Comparison of ENCODE assay signal across 9 cellular contexts in the genomic region with DNA sequence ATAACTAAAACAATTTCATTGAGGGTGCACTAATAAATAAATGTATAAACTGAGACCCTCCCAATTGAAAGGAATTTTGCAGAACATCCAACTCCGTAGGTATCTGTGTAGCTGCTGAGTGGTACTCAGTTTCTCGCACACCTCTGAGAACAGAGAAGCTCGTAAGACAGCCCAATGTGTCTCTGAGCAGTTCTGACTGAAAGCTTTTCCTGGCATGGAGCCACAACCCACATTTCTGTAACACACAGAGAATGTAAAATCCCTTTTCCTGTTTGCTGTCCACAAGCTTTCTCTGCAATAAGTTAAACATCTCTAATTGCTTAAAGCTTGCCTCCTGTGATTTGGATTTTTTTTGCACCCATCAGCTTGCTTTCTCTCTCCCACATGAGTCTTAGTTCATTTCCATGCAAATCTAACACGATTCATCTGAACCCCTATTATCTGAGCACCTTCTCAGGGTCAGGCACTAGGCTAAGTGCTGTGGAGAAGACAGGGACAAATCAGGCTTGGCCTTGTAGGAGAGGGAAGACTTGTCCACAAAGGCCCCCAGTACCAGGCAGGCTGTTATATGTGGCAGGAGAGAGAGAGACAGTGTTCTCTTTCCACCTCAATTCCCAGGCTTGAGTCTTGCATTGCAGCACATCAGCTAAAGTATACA. TPM values are rescaled to one million over a fixed set of nuclear protein-coding genes. Genes with fewer than 3 reads are reported as not detected.
A peak's percentile ranks its signal among the peaks of the same experiment; 100 is the strongest.
DNase-seq lines count a peak whose midpoint lies in the region; ATAC-seq and TF ChIP-seq lines count a peak whose summit lies in the region.
"Had no signal": no experiment of that assay in that cellular context is flagged by ENCODE, and none has a peak within 500 bp of the region (broad histone marks: within the 10 kb centered on the region; RNA-seq: fewer than 3 reads in every experiment).

No MANE protein-coding gene starts in this region.

- H3K27ac ChIP-seq in A673 (ENCODE audit: low read depth, low read length, poor library complexity, severe bottlenecking) (no peak overlapping the region), SK-N-SH (ENCODE audit: low read depth in 2 of 2, low read length in 1 of 2) (no peak overlapping the region; a peak in 1 of 4 replicates), GM23338 (ENCODE audit: low read depth) (no peak overlapping the region), upper lobe of right lung (no peak overlapping the region)
- no peak overlapping the region for H3K27ac ChIP-seq in CD4-positive, alpha-beta T cell (ENCODE audit: low read depth, low read length)

- TF ChIP-seq CTCF in A673 (conservative IDR thresholded peaks at IDR 0.05; ENCODE audit: low read depth, low read length) (no peak), SK-N-SH (IDR thresholded peaks at IDR 0.05) (no peak), fibroblast of villous mesenchyme (IDR thresholded peaks at IDR 0.05; ENCODE audit: insufficient read depth, low read depth, low read length) (no peak), GM13977 (IDR thresholded peaks at IDR 0.05; ENCODE audit: extremely low read depth, insufficient read depth, missing control alignments) (no peak), GM23338 (conservative IDR thresholded peaks at IDR 0.05; ENCODE audit: low read depth in 2 of 2) (no peak), upper lobe of right lung (IDR thresholded peaks at IDR 0.05) (no peak)
- TF ChIP-seq CTCF in CD4-positive, alpha-beta T cell (IDR thresholded peaks at IDR 0.05) = no peak

- no TSS peak for BruUV-seq in A673 (replicated peaks; lab: Mats Ljungman, UMichigan)

- peaks cover 12% of the 10 kb centered on the region for H3K4me1 ChIP-seq in A673 (ENCODE audit: insufficient read depth, low read length, poor library complexity, severe bottlenecking)
- H3K4me1 ChIP-seq in SK-N-SH (ENCODE audit: control insufficient read depth in 1 of 2, insufficient read depth in 2 of 2, low read depth in 1 of 2, low read length in 1 of 2) = 0 out of 4 replicates have a peak, but pooled peaks cover 0 to 9% of the 10 kb centered on the region in 2 experiments
- peaks cover 6% of the 10 kb centered on the region; the same call in 1 of the 2 replicates for H3K4me1 ChIP-seq in GM23338 (ENCODE audit: insufficient read depth)
- no peaks in the 10 kb centered on the region for H3K4me1 ChIP-seq in upper lobe of right lung

- H3K9ac ChIP-seq in SK-N-SH = no peak overlapping the region

- H3K9me3 Mint-ChIP-seq in CD4-positive, alpha-beta T cell = peaks cover 3% of the 10 kb centered on the region
- H3K9me3 Mint-ChIP-seq in GM23338 = peaks cover 8% of the 10 kb centered on the region; the same call in 2 of the 3 replicates

- TF ChIP-seq EP300 in SK-N-SH (IDR thresholded peaks at IDR 0.05; ENCODE audit: borderline replicate concordance in 1 of 2, low read depth in 1 of 2, low read length in 1 of 2) = no peak

- POLR2A ChIA-PET in A673 (lab: Charles Lee; ENCODE audit: low non-redundant PET) (no interaction called here), SK-N-SH (lab: Yijun Ruan, JAX) (no interaction called here)
- POLR2A ChIA-PET in CD4-positive, alpha-beta T cell (lab: Charles Lee) = no interaction called here

- H3K27me3 ChIP-seq in A673 (replicated peaks; ENCODE audit: insufficient read depth, low read depth, low read length, poor library complexity) = no peaks in the 10 kb centered on the region
- no peaks in the 10 kb centered on the region for H3K27me3 ChIP-seq in SK-N-SH (ENCODE audit: insufficient read depth)
- peaks cover 9% of the 10 kb centered on the region for H3K27me3 ChIP-seq in CD4-positive, alpha-beta T cell (ENCODE audit: control insufficient read depth, insufficient read depth, low read length)
- no peaks in the 10 kb centered on the region for H3K27me3 ChIP-seq in GM23338 (ENCODE audit: insufficient read depth)
- no peaks in the 10 kb centered on the region for H3K27me3 ChIP-seq in upper lobe of right lung

- DNase-seq in A673 (ENCODE audit: low spot score) (peak; percentile 73), GM04504 (ENCODE audit: low read depth) (peak; percentile 78), SK-N-SH (no peak), fibroblast of villous mesenchyme (ENCODE audit: low read depth) (peak; percentile 95), GM13977 (ENCODE audit: low spot score) (no peak), GM23338 (ENCODE audit: low spot score) (no peak), upper lobe of right lung (no peak)
- no peak for DNase-seq in CD4-positive, alpha-beta T cell
- DNase-seq: NCI-H1092 had no signal

- no peaks in the 10 kb centered on the region for H3K4me1 Mint-ChIP-seq in CD4-positive, alpha-beta T cell (ENCODE audit: low read depth)
- H3K4me1 Mint-ChIP-seq in GM23338 = no peaks in the 10 kb centered on the region; the same call in 2 of the 3 replicates

- no peak for ATAC-seq in CD4-positive, alpha-beta T cell (ENCODE audit: poor library complexity)
- ATAC-seq in GM23338 (no peak), upper lobe of right lung (no peak)

- peak overlapping the region; percentile 14; the same call in 1 of the 2 replicates for H3K4me2 ChIP-seq in SK-N-SH
- H3K4me2 ChIP-seq in GM23338 = no peak overlapping the region

- no peak for TF ChIP-seq RAD21 in SK-N-SH (IDR thresholded peaks at IDR 0.05; ENCODE audit: low read length)

- peaks cover 5% of the 10 kb centered on the region for H3K9me3 ChIP-seq in A673 (ENCODE audit: low read depth, low read length, poor library complexity, severe bottlenecking)
- H3K9me3 ChIP-seq in SK-N-SH = peaks cover 7% of the 10 kb centered on the region
- no peaks in the 10 kb centered on the region for H3K9me3 ChIP-seq in CD4-positive, alpha-beta T cell (ENCODE audit: control insufficient read depth, low read length)
- H3K9me3 ChIP-seq in upper lobe of right lung = no peaks in the 10 kb centered on the region

- peaks cover 11% of the 10 kb centered on the region for H3K27me3 Mint-ChIP-seq in CD4-positive, alpha-beta T cell
- H3K27me3 Mint-ChIP-seq in GM23338 (ENCODE audit: insufficient read depth, low read depth, poor library complexity) = peaks cover 8% of the 10 kb centered on the region

- H3K36me3 Mint-ChIP-seq in CD4-positive, alpha-beta T cell (ENCODE audit: low read depth) = no peaks in the 10 kb centered on the region
- no peaks in the 10 kb centered on the region for H3K36me3 Mint-ChIP-seq in GM23338 (ENCODE audit: low read depth)

- H4K20me1 ChIP-seq in SK-N-SH (ENCODE audit: insufficient read depth) (no peaks in the 10 kb centered on the region), GM23338 (replicated peaks; ENCODE audit: insufficient read depth) (no peaks in the 10 kb centered on the region)

- no peak overlapping the region for H3K27ac Mint-ChIP-seq in CD4-positive, alpha-beta T cell
- H3K27ac Mint-ChIP-seq in GM23338 = no peak overlapping the region; the same call in 1 of the 2 replicates

- H3K4me3 ChIP-seq in A673 (ENCODE audit: low read depth, low read length, poor library complexity, severe bottlenecking) (no peak overlapping the region), SK-N-SH (ENCODE audit: low read depth in 2 of 2, low read length in 1 of 2) (no peak overlapping the region), fibroblast of villous mesenchyme (ENCODE audit: low read depth, low read length) (no peak overlapping the region), GM23338 (no peak overlapping the region), upper lobe of right lung (no peak overlapping the region)

- H3K4me3 Mint-ChIP-seq in CD4-positive, alpha-beta T cell = no peak overlapping the region
- no peak overlapping the region for H3K4me3 Mint-ChIP-seq in GM23338

- CTCF ChIA-PET in A673 (lab: Charles Lee) = no interaction called here
- CTCF ChIA-PET in SK-N-SH (lab: Yijun Ruan, JAX) = interaction anchor here (1.8 kb wide), 1 partner anchor 23 kb away, joined by 4 read pairs; no protein-coding TSS in a partner anchor
- CTCF ChIA-PET in CD4-positive, alpha-beta T cell (lab: Charles Lee) = no interaction called here

- H3K79me2 ChIP-seq in SK-N-SH (ENCODE audit: insufficient read depth) = no peaks in the 10 kb centered on the region
- no peaks in the 10 kb centered on the region for H3K79me2 ChIP-seq in GM23338 (replicated peaks; ENCODE audit: insufficient read depth)

- H2AFZ ChIP-seq in SK-N-SH (ENCODE audit: low read depth) (no peak overlapping the region), GM23338 (no peak overlapping the region)

- in situ Hi-C loops in GM13977 (cut with MboI; ENCODE audit: low pct_unique_long_range_greater_than_20kb, low sequenced_read_pairs, unreplicated experiment) = no loop called here

- H3K9me2 ChIP-seq in SK-N-SH = no peaks in the 10 kb centered on the region
- H3K9me2 ChIP-seq in GM23338 (ENCODE audit: insufficient read depth) = no peaks in the 10 kb centered on the region

- intact Hi-C loops in A673 (cut with micrococcal nuclease; ENCODE audit: unreplicated experiment) = no loop called here
- intact Hi-C loops in CD4-positive, alpha-beta T cell (cut with DNase I, micrococcal nuclease) = no loop called here
- intact Hi-C loops in upper lobe of right lung (cut with DNase I) = no loop called here

- H3K36me3 ChIP-seq in A673 (ENCODE audit: insufficient read depth, low read length, poor library complexity, severe bottlenecking) (no peaks in the 10 kb centered on the region), SK-N-SH (replicated peaks in 1 of 2; ENCODE audit: control insufficient read depth in 1 of 2, insufficient read depth in 2 of 2, low read length in 1 of 2) (no peaks in the 10 kb centered on the region), GM23338 (ENCODE audit: insufficient read depth) (no peaks in the 10 kb centered on the region), upper lobe of right lung (no peaks in the 10 kb centered on the region)

- 28% methylated on average over 4 of the region's 4 CpGs for WGBS in SK-N-SH (ENCODE audit: low lambda C conversion rate)

- H3F3A ChIP-seq in SK-N-SH (replicated peaks; ENCODE audit: insufficient read depth) (no peaks in the 10 kb centered on the region), GM23338 (replicated peaks; ENCODE audit: low read depth) (no peaks in the 10 kb centered on the region)

TF ChIP-seq in GM23338, 12 proteins besides CTCF, POLR2A, EP300 and RAD21 (continues in another document):
- no peak for TF ChIP-seq NANOG (IDR thresholded peaks at IDR 0.05; ENCODE audit: borderline replicate concordance)
- TF ChIP-seq ZNF114 (CRISPR knock-in tag; IDR thresholded peaks at IDR 0.05) = no peak

RNA-seq across cellular contexts. Expression of a gene that starts 44.2 kb away (rescaled TPM):
- total RNA-seq in A673 (2021) (0.04 TPM in 1 of 2 replicates, not detected in the other), fibroblast of villous mesenchyme (1.7 and 19.0 TPM in 2 replicates), upper lobe of right lung (8.0 TPM)
- polyA plus RNA-seq in SK-N-SH (2012; rRNA removed) (0.76 and 0.84 TPM in 2 replicates), GM23338 (2016; fragmentation: Nextera tagmentation; extraction: Ambion mirVana) (0.18 TPM in 1 of 2 replicates, not detected in the other)
- polyA plus RNA-seq in SK-N-SH (2012; cell fraction: cytosol; rRNA removed) = 0.55 and 0.72 TPM in 2 replicates
- polyA plus RNA-seq in SK-N-SH (2012; cell fraction: nucleus; rRNA removed) = 1.3 and 2.5 TPM in 2 replicates
- total RNA-seq in CD4-positive, alpha-beta T cell = not detected
- total RNA-seq in GM23338 (2014; rRNA removed; shearing (Covaris generic)) = 0.17 and 0.50 TPM in 2 replicates

Comparison
In these comparisons a context has a peak if more than half of its experiments do, and no peak if none do; other contexts are left out.
1. DNase-seq: peak in A673 (single experiment), GM04504 (single experiment) and fibroblast of villous mesenchyme (single experiment); none in SK-N-SH (single experiment), GM13977 (single experiment), CD4-positive, alpha-beta T cell (0 of 10), GM23338 (single experiment) and upper lobe of right lung (single experiment).